ENCODE assay signal across 8 cellular contexts in genomic region chr11:119205080-119205479, GRCh38.
DNase-seq lines count a peak whose midpoint lies in the region; ATAC-seq lines count a peak whose summit lies in the region.

No MANE protein-coding gene starts in this region.

- ATAC-seq in GM21576 (IDR thresholded peaks at IDR 0.05; ENCODE audit: unreplicated experiment): no peak
- no peak for ATAC-seq in GM18498 (IDR thresholded peaks at IDR 0.05; ENCODE audit: unreplicated experiment)

- H3K27ac ChIP-seq in HUES6 (ENCODE audit: low read depth, low read length): no peak overlapping the region

- H3K4me3 ChIP-seq in HUES6 (ENCODE audit: low read depth, low read length) (peak overlapping the region; percentile 51), adipocyte (ENCODE audit: low read length) (peak overlapping the region; percentile 97), mucosa of stomach (ENCODE audit: low read length) (no peak overlapping the region)

- DNase-seq in AML-193 (lab: John Stamatoyannopoulos, UW): peak; percentile 71 to 79
- DNase-seq in adipocyte (ENCODE audit: low read depth): no peak
- DNase-seq in HCEC 1CT: no peak
- no peak for DNase-seq in stimulated activated CD4-positive, alpha-beta T cell treated with anti-CD3 and anti-CD28 coated beads, Interleukin-2, amount 100 ng/mL, for 48 hours

- H3K4me1 ChIP-seq in HUES6 (ENCODE audit: control insufficient read depth, insufficient read depth, low read length) (peaks cover 11% of the 10 kb centered on the region), adipocyte (ENCODE audit: control insufficient read depth, insufficient read depth, low read length) (peaks cover 17% of the 10 kb centered on the region), mucosa of stomach (ENCODE audit: control insufficient read depth, insufficient read depth, low read length) (peaks cover 13% of the 10 kb centered on the region)

- H3K27me3 ChIP-seq in HUES6 (ENCODE audit: control insufficient read depth, insufficient read depth, low read length) (no peaks in the 10 kb centered on the region), adipocyte (replicated peaks; ENCODE audit: control insufficient read depth, insufficient read depth, low read length) (no peaks in the 10 kb centered on the region), mucosa of stomach (ENCODE audit: control insufficient read depth, insufficient read depth, low read length) (no peaks in the 10 kb centered on the region)

- H3K9ac ChIP-seq in HUES6 (ENCODE audit: low read length): no peak overlapping the region
- peak overlapping the region; percentile 90 for H3K9ac ChIP-seq in adipocyte (ENCODE audit: low read length)
- peak overlapping the region; percentile 65 for H3K9ac ChIP-seq in mucosa of stomach (ENCODE audit: low read length)

- H3K36me3 ChIP-seq in HUES6 (ENCODE audit: control insufficient read depth, insufficient read depth, low read length) (no peaks in the 10 kb centered on the region), adipocyte (ENCODE audit: control insufficient read depth, insufficient read depth, low read length, severe bottlenecking) (no peaks in the 10 kb centered on the region), mucosa of stomach (ENCODE audit: control insufficient read depth, insufficient read depth, low read length) (no peaks in the 10 kb centered on the region)

- no peaks in the 10 kb centered on the region for H3K9me3 ChIP-seq in HUES6 (ENCODE audit: control insufficient read depth, insufficient read depth, low read depth, low read length)
- no peaks in the 10 kb centered on the region for H3K9me3 ChIP-seq in adipocyte (ENCODE audit: control insufficient read depth, low read length)
- H3K9me3 ChIP-seq in mucosa of stomach (ENCODE audit: control insufficient read depth, low read length): no peaks in the 10 kb centered on the region

Comparison
In these comparisons a context has a peak if more than half of its experiments do, and no peak if none do; other contexts are left out.
1. DNase-seq: peak in AML-193 (2 of 2); none in adipocyte (single experiment), HCEC 1CT (single experiment) and stimulated activated CD4-positive, alpha-beta T cell treated with anti-CD3 and anti-CD28 coated beads, Interleukin-2, amount 100 ng/mL, for 48 hours (0 of 2).